In the genomic region with DNA sequence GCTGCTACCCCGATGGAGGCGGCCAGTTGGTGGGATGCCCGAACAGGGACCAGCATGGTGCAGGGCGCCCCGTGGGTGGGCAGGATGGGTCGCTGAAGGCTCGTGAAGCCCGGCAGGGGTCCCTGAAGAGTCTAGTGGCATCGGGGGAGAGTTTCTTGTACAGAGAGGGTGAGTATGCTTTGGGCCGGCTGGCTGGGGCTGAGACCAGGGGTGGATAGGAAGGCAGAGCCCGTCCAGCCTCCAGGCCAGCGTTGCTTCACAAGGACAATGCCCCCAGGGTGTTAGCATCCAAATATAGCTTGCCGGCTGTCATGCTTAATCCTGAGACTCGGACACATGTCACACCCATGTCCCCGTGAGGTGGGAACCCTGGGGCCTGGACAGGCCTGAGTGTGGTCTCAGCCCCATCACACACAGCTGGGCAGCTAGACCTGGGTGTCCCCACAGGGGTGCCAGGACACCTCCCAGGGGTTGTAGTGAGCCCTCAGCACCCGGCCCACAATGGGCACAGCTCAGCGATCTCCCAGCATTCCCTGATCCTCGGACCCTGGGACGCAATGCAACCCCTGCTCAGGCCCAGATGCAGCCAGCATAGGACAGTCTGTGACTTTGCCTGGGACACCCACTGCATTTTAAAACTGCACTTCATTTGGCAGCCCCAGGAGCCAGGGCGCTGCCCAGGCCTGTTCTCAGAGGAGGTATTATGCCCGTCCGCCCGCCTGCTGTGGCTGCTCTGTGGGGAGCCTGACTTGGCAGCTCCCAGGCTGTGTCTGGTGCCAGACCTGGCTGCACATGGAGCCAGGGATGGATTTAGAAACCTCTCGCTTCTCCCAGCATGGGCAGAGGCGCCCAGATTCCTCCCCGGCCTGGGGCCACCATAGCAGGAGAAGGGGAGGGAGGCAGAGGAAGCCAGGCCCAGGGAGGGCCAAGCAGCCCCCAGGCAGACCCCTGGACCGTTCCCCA, we compare ENCODE assay signal across 10 cellular contexts. TPM values are rescaled to one million over a fixed set of nuclear protein-coding genes. Genes with fewer than 3 reads are reported as not detected.
DNase-seq lines count a peak whose midpoint lies in the region; ATAC-seq and TF ChIP-seq lines count a peak whose summit lies in the region.
"Had no signal": no experiment of that assay in that cellular context is flagged by ENCODE, and none has a peak within 500 bp of the region (broad histone marks: within the 10 kb centered on the region; RNA-seq: fewer than 3 reads in every experiment).

No MANE protein-coding gene starts in this region.

- H3K27me3 Mint-ChIP-seq in endothelial cell (ENCODE audit: unreplicated experiment) = no peaks in the 10 kb centered on the region

- H3K4me3 Mint-ChIP-seq in endothelial cell (ENCODE audit: unreplicated experiment) = no peak overlapping the region

- peak; percentile 84 for ATAC-seq in gastroesophageal sphincter
- ATAC-seq in HG03460 (IDR thresholded peaks at IDR 0.05; ENCODE audit: unreplicated experiment) = no peak
- ATAC-seq in GM21360 (IDR thresholded peaks at IDR 0.05; ENCODE audit: unreplicated experiment) = no peak

- no peak for TF ChIP-seq CTCF in gastroesophageal sphincter (IDR thresholded peaks at IDR 0.05)
- no peak for TF ChIP-seq CTCF in endothelial cell (IDR thresholded peaks at IDR 0.05; ENCODE audit: unreplicated experiment)

- H3K4me1 Mint-ChIP-seq in endothelial cell (ENCODE audit: unreplicated experiment) = peaks cover 29% of the 10 kb centered on the region

- peak overlapping the region; percentile 87 to 98 (median 96) for H3K27ac ChIP-seq in gastroesophageal sphincter
- H3K27ac ChIP-seq: cardiac muscle cell had no signal

- 71% methylated on average over 8 of the region's 27 CpGs; no CpG with 5 or more reads in 1 of the 2 donors for WGBS in gastroesophageal sphincter (ENCODE audit: low coverage in 1 of 2), 2 donors

- peaks cover 0 to 85% (median 17%) of the 10 kb centered on the region in 3 donors for H3K4me1 ChIP-seq in gastroesophageal sphincter

- H3K9me3 ChIP-seq in gastroesophageal sphincter = no peaks in the 10 kb centered on the region

- DNase-seq in DMS 273 treated with DMSO at 0.1 percent for 48 hours (lab: John Stamatoyannopoulos, UW) (peak; percentile 19), NCI-H446 (lab: John Stamatoyannopoulos, UW) (peak; percentile 35 to 88), pons (ENCODE audit: low spot score) (peak; percentile 57), NCI-H1048 (lab: John Stamatoyannopoulos, UW) (no peak), endothelial cell (ENCODE audit: low spot score) (no peak)

- H3K36me3 ChIP-seq in gastroesophageal sphincter = no peaks in the 10 kb centered on the region
- H3K36me3 ChIP-seq: cardiac muscle cell had no signal

- peak; percentile 69 for TF ChIP-seq EP300 in gastroesophageal sphincter (IDR thresholded peaks at IDR 0.05)

- H3K9me3 Mint-ChIP-seq in endothelial cell (ENCODE audit: unreplicated experiment) = no peaks in the 10 kb centered on the region

- H3K36me3 Mint-ChIP-seq in endothelial cell (ENCODE audit: low read depth, unreplicated experiment) = no peaks in the 10 kb centered on the region

- no peak overlapping the region for H3K4me3 ChIP-seq in gastroesophageal sphincter
- H3K4me3 ChIP-seq: cardiac muscle cell had no signal

- H3K27me3 ChIP-seq in gastroesophageal sphincter = no peaks in the 10 kb centered on the region
- H3K27me3 ChIP-seq: cardiac muscle cell had no signal

- TF ChIP-seq POLR2A in gastroesophageal sphincter (IDR thresholded peaks at IDR 0.05) = peak in 1 of 2 donors; percentile 20

- no peak overlapping the region for H3K27ac Mint-ChIP-seq in endothelial cell (ENCODE audit: unreplicated experiment)

RNA-seq across cellular contexts. Expression of gene RAMP1, which starts 36.4 kb away (rescaled TPM):
- 100 to 1,000 TPM; 213 to 355 (median 286) TPM for total RNA-seq in gastroesophageal sphincter
- 2.2 TPM for total RNA-seq in endothelial cell (ENCODE audit: unreplicated experiment)
- total RNA-seq: lung microvascular endothelial cell had no signal

Comparison
In these comparisons a context has a peak if more than half of its experiments do, and no peak if none do; other contexts are left out.
1. DNase-seq: peak in DMS 273 treated with DMSO at 0.1 percent for 48 hours (single experiment), NCI-H446 (2 of 2) and pons (single experiment); none in NCI-H1048 (single experiment) and endothelial cell (single experiment).
2. RNA of gene RAMP1, which starts 36.4 kb away (total RNA-seq): 213 to 355 TPM in gastroesophageal sphincter; 2.2 TPM in endothelial cell (single experiment); every median in the first group is over 10 times any median in the second.